Comparison of ENCODE assay signal across 20 cellular contexts in the genomic region with DNA sequence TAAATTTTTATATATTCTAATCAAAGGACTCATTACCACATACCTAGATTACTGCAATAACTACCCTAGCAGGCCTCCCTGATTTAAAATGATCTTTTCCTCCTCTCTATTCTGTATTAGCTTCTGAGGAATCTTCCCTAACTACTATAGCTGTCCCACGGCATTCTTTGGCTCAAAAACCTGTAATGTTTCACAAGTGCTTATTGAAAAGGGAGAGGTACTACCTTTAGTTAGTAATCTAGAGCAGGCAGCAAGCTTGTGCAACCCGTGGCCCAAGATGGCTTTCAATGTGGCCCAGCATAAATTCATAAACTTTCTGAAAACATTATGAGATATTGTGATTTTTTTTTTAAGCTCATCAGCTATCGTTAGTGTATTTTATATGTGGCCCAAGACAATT.
DNase-seq lines count a peak whose midpoint lies in the region; ATAC-seq and TF ChIP-seq lines count a peak whose summit lies in the region.
"Had no signal": no experiment of that assay in that cellular context is flagged by ENCODE, and none has a peak within 500 bp of the region (broad histone marks: within the 10 kb centered on the region; RNA-seq: fewer than 3 reads in every experiment).

No MANE protein-coding gene starts in this region.

- no peak overlapping the region for H3K4me3 Mint-ChIP-seq in activated CD8-positive, alpha-beta memory T cell treated with anti-CD3 and anti-CD28 coated beads, Interleukin-2, amount 10 ng/mL, durations not matched to agents 7 days and 5 days
- no peak overlapping the region for H3K4me3 Mint-ChIP-seq in HFFc6
- no peak overlapping the region for H3K4me3 Mint-ChIP-seq in activated naive CD8-positive, alpha-beta T cell treated with anti-CD3 and anti-CD28 coated beads, Interleukin-2, amount 10 ng/mL, durations not matched to agents 7 days and 5 days
- no peak overlapping the region for H3K4me3 Mint-ChIP-seq in nephron progenitor cell
- H3K4me3 Mint-ChIP-seq: nephron had no signal

- no peak for TF ChIP-seq CTCF in HFFc6 (IDR thresholded peaks at IDR 0.05)
- no peak for TF ChIP-seq CTCF in nephron progenitor cell (IDR thresholded peaks at IDR 0.05)

- DNase-seq in activated CD8-positive, alpha-beta memory T cell treated with anti-CD3 and anti-CD28 coated beads, Interleukin-2, amount 10 ng/mL, durations not matched to agents 7 days and 5 days, result no peak
- no peak for DNase-seq in activated CD8-positive, alpha-beta memory T cell treated with anti-CD3 and anti-CD28 coated beads for 24 hours
- DNase-seq in HFFc6 (no peak), nephron progenitor cell (no peak), posterior vena cava (ENCODE audit: low spot score) (no peak), DMS 273 (lab: John Stamatoyannopoulos, UW; ENCODE audit: unreplicated experiment) (no peak)
- no peak for DNase-seq in activated naive CD8-positive, alpha-beta T cell treated with anti-CD3 and anti-CD28 coated beads, Interleukin-2, amount 10 ng/mL, durations not matched to agents 7 days and 5 days
- DNase-seq: C1 segment of cervical spinal cord; caudate nucleus; DMS 273 treated with DMSO at 0.1 percent for 48 hours; effector CD8-positive, alpha-beta T cell; esophagus squamous epithelium; kidney glomerular epithelial cell; mesendoderm; NCI-H1105 treated with DMSO at 0.1 percent for 48 hours; NCI-H2081 treated with DMSO at 0.1 percent for 48 hours; NCI-H524 treated with DMSO at 0.1 percent for 48 hours; sigmoid colon had no signal

- no peaks in the 10 kb centered on the region for H3K9me3 Mint-ChIP-seq in activated CD8-positive, alpha-beta memory T cell treated with anti-CD3 and anti-CD28 coated beads, Interleukin-2, amount 10 ng/mL, durations not matched to agents 7 days and 5 days (ENCODE audit: low read depth)
- H3K9me3 Mint-ChIP-seq in HFFc6, result no peaks in the 10 kb centered on the region
- H3K9me3 Mint-ChIP-seq in activated naive CD8-positive, alpha-beta T cell treated with anti-CD3 and anti-CD28 coated beads, Interleukin-2, amount 10 ng/mL, durations not matched to agents 7 days and 5 days, result no peaks in the 10 kb centered on the region
- H3K9me3 Mint-ChIP-seq in nephron progenitor cell, result no peaks in the 10 kb centered on the region
- H3K9me3 Mint-ChIP-seq: nephron had no signal

- POLR2A ChIA-PET in activated naive CD8-positive, alpha-beta T cell treated with anti-CD3 and anti-CD28 coated beads, Interleukin-2, amount 10 ng/mL, durations not matched to agents 7 days and 5 days (lab: Charles Lee), result interaction anchor here (0.6 kb wide), 1 partner anchor 74 kb away, joined by 3 read pairs; no protein-coding TSS in a partner anchor

- no peaks in the 10 kb centered on the region for H3K27me3 Mint-ChIP-seq in activated CD8-positive, alpha-beta memory T cell treated with anti-CD3 and anti-CD28 coated beads, Interleukin-2, amount 10 ng/mL, durations not matched to agents 7 days and 5 days
- no peaks in the 10 kb centered on the region for H3K27me3 Mint-ChIP-seq in HFFc6 (ENCODE audit: insufficient read depth)
- H3K27me3 Mint-ChIP-seq in activated naive CD8-positive, alpha-beta T cell treated with anti-CD3 and anti-CD28 coated beads, Interleukin-2, amount 10 ng/mL, durations not matched to agents 7 days and 5 days, result no peaks in the 10 kb centered on the region
- no peaks in the 10 kb centered on the region for H3K27me3 Mint-ChIP-seq in nephron progenitor cell (ENCODE audit: low read depth, poor library complexity)

- peak overlapping the region; percentile 24 for H3K27ac Mint-ChIP-seq in activated CD8-positive, alpha-beta memory T cell treated with anti-CD3 and anti-CD28 coated beads, Interleukin-2, amount 10 ng/mL, durations not matched to agents 7 days and 5 days
- peak overlapping the region; percentile 30; the same call in 1 of the 2 replicates for H3K27ac Mint-ChIP-seq in HFFc6
- peak overlapping the region; percentile 34 for H3K27ac Mint-ChIP-seq in activated naive CD8-positive, alpha-beta T cell treated with anti-CD3 and anti-CD28 coated beads, Interleukin-2, amount 10 ng/mL, durations not matched to agents 7 days and 5 days
- H3K27ac Mint-ChIP-seq in nephron progenitor cell, result peak overlapping the region; percentile 16
- H3K27ac Mint-ChIP-seq: nephron had no signal

- no peak for ATAC-seq in activated CD8-positive, alpha-beta memory T cell treated with anti-CD3 and anti-CD28 coated beads, Interleukin-2, amount 10 ng/mL, durations not matched to agents 7 days and 5 days
- no peak for ATAC-seq in activated naive CD8-positive, alpha-beta T cell treated with anti-CD3 and anti-CD28 coated beads, Interleukin-2, amount 10 ng/mL, durations not matched to agents 7 days and 5 days (ENCODE audit: low read depth)
- ATAC-seq in HG02884 (IDR thresholded peaks at IDR 0.05; ENCODE audit: unreplicated experiment), result no peak

- intact Hi-C loops in posterior vena cava (cut with DNase I), result no loop called here

- CTCF ChIA-PET in activated CD8-positive, alpha-beta memory T cell treated with anti-CD3 and anti-CD28 coated beads, Interleukin-2, amount 10 ng/mL, durations not matched to agents 7 days and 5 days (lab: Charles Lee), result no interaction called here

- H3K4me1 Mint-ChIP-seq in activated CD8-positive, alpha-beta memory T cell treated with anti-CD3 and anti-CD28 coated beads, Interleukin-2, amount 10 ng/mL, durations not matched to agents 7 days and 5 days, result peaks cover 17% of the 10 kb centered on the region
- H3K4me1 Mint-ChIP-seq in HFFc6 (ENCODE audit: low read depth), result peaks cover 12% of the 10 kb centered on the region
- H3K4me1 Mint-ChIP-seq in activated naive CD8-positive, alpha-beta T cell treated with anti-CD3 and anti-CD28 coated beads, Interleukin-2, amount 10 ng/mL, durations not matched to agents 7 days and 5 days, result peaks cover 4% of the 10 kb centered on the region
- peaks cover 13% of the 10 kb centered on the region for H3K4me1 Mint-ChIP-seq in nephron progenitor cell

- peaks cover 29% of the 10 kb centered on the region for H3K36me3 Mint-ChIP-seq in activated CD8-positive, alpha-beta memory T cell treated with anti-CD3 and anti-CD28 coated beads, Interleukin-2, amount 10 ng/mL, durations not matched to agents 7 days and 5 days
- peaks cover 9% of the 10 kb centered on the region for H3K36me3 Mint-ChIP-seq in HFFc6 (ENCODE audit: low read depth)
- H3K36me3 Mint-ChIP-seq in activated naive CD8-positive, alpha-beta T cell treated with anti-CD3 and anti-CD28 coated beads, Interleukin-2, amount 10 ng/mL, durations not matched to agents 7 days and 5 days, result peaks cover 24% of the 10 kb centered on the region
- H3K36me3 Mint-ChIP-seq in nephron progenitor cell (ENCODE audit: low read depth), result no peaks in the 10 kb centered on the region
